In genomic region chr2:237692601-237693079, GRCh38 we compare ENCODE assay signal across 1 cellular context.
A peak's percentile ranks its signal among the peaks of the same experiment; 100 is the strongest.
TF ChIP-seq lines count a peak whose summit lies in the region.

No MANE protein-coding gene starts in this region.

TF ChIP-seq in HepG2, 621 proteins besides CTCF, POLR2A, EP300 and RAD21 (continued from another document and continues in another):
- no peak for TF ChIP-seq ZNF614 (CRISPR knock-in tag; IDR thresholded peaks at IDR 0.05; ENCODE audit: borderline replicate concordance)
- TF ChIP-seq ZBTB25 (CRISPR knock-in tag; IDR thresholded peaks at IDR 0.05), result no peak
- 0 out of 2 replicates have a peak, but pooled peaks have one; percentile 9 for TF ChIP-seq POLR2G (IDR thresholded peaks at IDR 0.05; ENCODE audit: low read depth, low read length)
- TF ChIP-seq ZSCAN12 (CRISPR knock-in tag; IDR thresholded peaks at IDR 0.05), result no peak
- TF ChIP-seq MED13 (CRISPR knock-in tag; IDR thresholded peaks at IDR 0.05), result peak; percentile 16; the same call in 1 of the 2 replicates
- TF ChIP-seq TSC22D2 (CRISPR knock-in tag; IDR thresholded peaks at IDR 0.05; ENCODE audit: borderline replicate concordance), result no peak
- TF ChIP-seq ATF1 (CRISPR knock-in tag; IDR thresholded peaks at IDR 0.05), result no peak
- TF ChIP-seq ZNF589 (CRISPR knock-in tag; conservative IDR thresholded peaks at IDR 0.05), result 0 out of 2 replicates have a peak, but pooled peaks have one; percentile 10
- TF ChIP-seq ZNF292 (CRISPR knock-in tag; IDR thresholded peaks at IDR 0.05; ENCODE audit: borderline replicate concordance, low read depth), result no peak
- no peak for TF ChIP-seq ZNF878 (CRISPR knock-in tag; IDR thresholded peaks at IDR 0.05)
- no peak for TF ChIP-seq ZSCAN31 (CRISPR knock-in tag; IDR thresholded peaks at IDR 0.05; ENCODE audit: low read depth)
- no peak for TF ChIP-seq PLRG1 (conservative IDR thresholded peaks at IDR 0.05)
- no peak for TF ChIP-seq GRHL1 (CRISPR knock-in tag; conservative IDR thresholded peaks at IDR 0.05)
- no peak for TF ChIP-seq ZFYVE20 (CRISPR knock-in tag; IDR thresholded peaks at IDR 0.05; ENCODE audit: borderline replicate concordance, low read depth)
- peak; percentile 61 for TF ChIP-seq RBM39 (IDR thresholded peaks at IDR 0.05; ENCODE audit: low read depth, low read length, poor library complexity, severe bottlenecking)
- peak; percentile 81; the same call in 1 of the 2 replicates for TF ChIP-seq KDM5B (CRISPR knock-in tag; IDR thresholded peaks at IDR 0.05; ENCODE audit: borderline replicate concordance)
- no peak for TF ChIP-seq ZNF343 (CRISPR knock-in tag; IDR thresholded peaks at IDR 0.05)
- TF ChIP-seq ZBTB43 (CRISPR knock-in tag; conservative IDR thresholded peaks at IDR 0.05), result no peak
- no peak for TF ChIP-seq ZSCAN20 (CRISPR knock-in tag; IDR thresholded peaks at IDR 0.05; ENCODE audit: borderline replicate concordance)
- TF ChIP-seq REL (CRISPR knock-in tag; conservative IDR thresholded peaks at IDR 0.05), result peak; percentile 28; the same call in 1 of the 2 replicates
- TF ChIP-seq ZFP91 (CRISPR knock-in tag; IDR thresholded peaks at IDR 0.05; ENCODE audit: borderline replicate concordance), result peak; percentile 75; the same call in 1 of the 2 replicates
- TF ChIP-seq HMG20B (CRISPR knock-in tag; conservative IDR thresholded peaks at IDR 0.05), result no peak
- no peak for TF ChIP-seq MIER2 (CRISPR knock-in tag; IDR thresholded peaks at IDR 0.05)
- TF ChIP-seq ZNF143 (CRISPR knock-in tag; IDR thresholded peaks at IDR 0.05), result no peak
- TF ChIP-seq ZKSCAN1 (IDR thresholded peaks at IDR 0.05; ENCODE audit: low read length), result no peak
- TF ChIP-seq ZNF564 (CRISPR knock-in tag; IDR thresholded peaks at IDR 0.05), result no peak
- no peak for TF ChIP-seq KDM2A (CRISPR knock-in tag; IDR thresholded peaks at IDR 0.05; ENCODE audit: borderline replicate concordance, low read depth)
- peak; percentile 63; the same call in 1 of the 2 replicates for TF ChIP-seq MXD3 (CRISPR knock-in tag; IDR thresholded peaks at IDR 0.05)
- no peak for TF ChIP-seq ZNF550 (CRISPR knock-in tag; IDR thresholded peaks at IDR 0.05; ENCODE audit: borderline replicate concordance)
- TF ChIP-seq ARNT2 (CRISPR knock-in tag; IDR thresholded peaks at IDR 0.05; ENCODE audit: low read depth), result peak; percentile 60; the same call in 1 of the 2 replicates
- peak; percentile 61; the same call in 1 of the 2 replicates for TF ChIP-seq KMT2A (CRISPR knock-in tag; IDR thresholded peaks at IDR 0.05)
- no peak for TF ChIP-seq ZBTB34 (CRISPR knock-in tag; IDR thresholded peaks at IDR 0.05)
- no peak for TF ChIP-seq ZIK1 (CRISPR knock-in tag; IDR thresholded peaks at IDR 0.05; ENCODE audit: borderline replicate concordance, low read depth)
- TF ChIP-seq DBP (CRISPR knock-in tag; IDR thresholded peaks at IDR 0.05; ENCODE audit: not compliant biosample characterization), result no peak
- no peak for TF ChIP-seq HOMEZ (CRISPR knock-in tag; IDR thresholded peaks at IDR 0.05; ENCODE audit: low read depth)
- TF ChIP-seq SUZ12 (IDR thresholded peaks at IDR 0.05; ENCODE audit: low read depth, low read length), result no peak
- no peak for TF ChIP-seq MAFG (CRISPR knock-in tag; IDR thresholded peaks at IDR 0.05)
- no peak for TF ChIP-seq REPIN1 (CRISPR knock-in tag; IDR thresholded peaks at IDR 0.05; ENCODE audit: borderline replicate concordance, low read depth)
- TF ChIP-seq TFE3 (CRISPR knock-in tag; IDR thresholded peaks at IDR 0.05), result no peak
- 0 out of 2 replicates have a peak, but pooled peaks have one; percentile 32 for TF ChIP-seq ZC3H13 (CRISPR knock-in tag; IDR thresholded peaks at IDR 0.05)
- TF ChIP-seq HOXA3 (CRISPR knock-in tag; IDR thresholded peaks at IDR 0.05), result 0 out of 2 replicates have a peak, but pooled peaks have one; percentile 1
- no peak for TF ChIP-seq ZNF790 (CRISPR knock-in tag; IDR thresholded peaks at IDR 0.05; ENCODE audit: borderline replicate concordance)
- TF ChIP-seq MBD4 (IDR thresholded peaks at IDR 0.05; ENCODE audit: borderline replicate concordance, low read length), result no peak
- no peak for TF ChIP-seq JARID2 (CRISPR knock-in tag; IDR thresholded peaks at IDR 0.05; ENCODE audit: insufficient replicate concordance)
- no peak for TF ChIP-seq ZNF839 (CRISPR knock-in tag; IDR thresholded peaks at IDR 0.05; ENCODE audit: borderline replicate concordance)
- TF ChIP-seq ZBTB38 (CRISPR knock-in tag; IDR thresholded peaks at IDR 0.05), result peak; percentile 66; the same call in 1 of the 2 replicates
- no peak for TF ChIP-seq RNF219 (CRISPR knock-in tag; IDR thresholded peaks at IDR 0.05)
- peak; percentile 7 for TF ChIP-seq U2AF1 (optimal IDR thresholded peaks at IDR 0.05; ENCODE audit: low read depth, low read length)
- no peak for TF ChIP-seq SETDB1 (CRISPR knock-in tag; IDR thresholded peaks at IDR 0.05; ENCODE audit: borderline replicate concordance)
- no peak; the same call in 1 of the 2 replicates for TF ChIP-seq ZNF770 (CRISPR knock-in tag; IDR thresholded peaks at IDR 0.05)
